1 cellular context compared by ENCODE assay signal in the genomic region with DNA sequence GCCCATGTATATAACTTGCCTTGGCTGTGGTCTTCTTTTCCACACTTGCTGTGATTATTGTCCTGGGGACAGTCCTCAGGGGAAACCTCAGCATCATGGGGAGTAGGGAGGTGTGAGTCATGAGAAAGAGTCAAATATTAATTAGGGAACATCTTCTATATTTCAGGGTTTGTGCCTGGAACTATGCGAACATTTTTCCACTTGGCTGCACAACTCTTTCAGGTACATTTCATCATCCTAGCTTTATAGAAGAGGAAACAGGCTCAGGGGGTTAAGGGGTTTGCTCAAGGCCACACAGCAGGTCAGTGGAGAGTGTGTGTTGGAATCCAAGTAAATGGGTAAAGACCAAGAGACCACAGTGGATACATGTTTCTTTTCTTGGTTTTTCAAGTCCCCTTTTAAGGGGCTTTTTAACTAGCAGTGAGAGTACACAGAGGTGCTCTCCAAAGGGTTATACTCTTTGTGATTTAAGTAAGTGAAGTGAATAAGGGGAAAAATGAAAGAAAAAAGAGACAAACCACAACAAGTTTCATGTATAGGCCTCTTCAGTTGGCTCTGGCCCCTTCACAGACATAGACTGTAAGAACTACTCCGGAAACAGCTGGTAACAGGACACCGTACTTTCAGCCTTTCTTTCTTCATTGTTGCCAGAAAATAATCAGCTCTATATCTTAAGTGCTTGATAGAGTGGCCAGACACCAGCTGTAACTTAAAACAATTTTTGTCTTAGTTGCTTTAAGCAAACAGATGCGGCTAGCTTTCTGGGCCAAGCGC.
A peak's percentile ranks its signal among the peaks of the same experiment; 100 is the strongest.
TF ChIP-seq lines count a peak whose summit lies in the region.

No MANE protein-coding gene starts in this region.

TF ChIP-seq in K562, 482 proteins besides CTCF, POLR2A, EP300 and RAD21 (continued from another document):
- TF ChIP-seq, protein P1, sequence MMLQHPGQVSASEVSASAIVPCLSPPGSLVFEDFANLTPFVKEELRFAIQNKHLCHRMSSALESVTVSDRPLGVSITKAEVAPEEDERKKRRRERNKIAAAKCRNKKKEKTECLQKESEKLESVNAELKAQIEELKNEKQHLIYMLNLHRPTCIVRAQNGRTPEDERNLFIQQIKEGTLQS (IDR thresholded peaks at IDR 0.05) = peak; percentile 75; the same call in 1 of the 2 replicates
- TF ChIP-seq, protein P1 (CRISPR knock-in tag; conservative IDR thresholded peaks at IDR 0.05) = no peak
- TF ChIP-seq KAT2B (IDR thresholded peaks at IDR 0.05; ENCODE audit: low read depth, low read length) = no peak
- TF ChIP-seq, protein P2, sequence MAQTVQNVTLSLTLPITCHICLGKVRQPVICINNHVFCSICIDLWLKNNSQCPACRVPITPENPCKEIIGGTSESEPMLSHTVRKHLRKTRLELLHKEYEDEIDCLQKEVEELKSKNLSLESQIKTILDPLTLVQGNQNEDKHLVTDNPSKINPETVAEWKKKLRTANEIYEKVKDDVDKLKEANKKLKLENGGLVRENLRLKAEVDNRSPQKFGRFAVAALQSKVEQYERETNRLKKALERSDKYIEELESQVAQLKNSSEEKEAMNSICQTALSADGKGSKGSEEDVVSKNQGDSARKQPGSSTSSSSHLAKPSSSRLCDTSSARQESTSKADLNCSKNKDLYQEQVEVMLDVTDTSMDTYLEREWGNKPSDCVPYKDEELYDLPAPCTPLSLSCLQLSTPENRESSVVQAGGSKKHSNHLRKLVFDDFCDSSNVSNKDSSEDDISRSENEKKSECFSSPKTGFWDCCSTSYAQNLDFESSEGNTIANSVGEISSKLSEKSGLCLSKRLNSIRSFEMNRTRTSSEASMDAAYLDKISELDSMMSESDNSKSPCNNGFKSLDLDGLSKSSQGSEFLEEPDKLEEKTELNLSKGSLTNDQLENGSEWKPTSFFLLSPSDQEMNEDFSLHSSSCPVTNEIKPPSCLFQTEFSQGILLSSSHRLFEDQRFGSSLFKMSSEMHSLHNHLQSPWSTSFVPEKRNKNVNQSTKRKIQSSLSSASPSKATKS (CRISPR knock-in tag; IDR thresholded peaks at IDR 0.05) = no peak
- TF ChIP-seq, protein P3, sequence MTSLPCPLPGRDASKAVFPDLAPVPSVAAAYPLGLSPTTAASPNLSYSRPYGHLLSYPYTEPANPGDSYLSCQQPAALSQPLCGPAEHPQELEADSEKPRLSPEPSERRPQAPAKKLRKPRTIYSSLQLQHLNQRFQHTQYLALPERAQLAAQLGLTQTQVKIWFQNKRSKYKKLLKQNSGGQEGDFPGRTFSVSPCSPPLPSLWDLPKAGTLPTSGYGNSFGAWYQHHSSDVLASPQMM (CRISPR knock-in tag; IDR thresholded peaks at IDR 0.05) = no peak
- peak; percentile 83 for TF ChIP-seq ZNF589 (CRISPR knock-in tag; IDR thresholded peaks at IDR 0.05; ENCODE audit: low read depth)
- TF ChIP-seq, protein P4, sequence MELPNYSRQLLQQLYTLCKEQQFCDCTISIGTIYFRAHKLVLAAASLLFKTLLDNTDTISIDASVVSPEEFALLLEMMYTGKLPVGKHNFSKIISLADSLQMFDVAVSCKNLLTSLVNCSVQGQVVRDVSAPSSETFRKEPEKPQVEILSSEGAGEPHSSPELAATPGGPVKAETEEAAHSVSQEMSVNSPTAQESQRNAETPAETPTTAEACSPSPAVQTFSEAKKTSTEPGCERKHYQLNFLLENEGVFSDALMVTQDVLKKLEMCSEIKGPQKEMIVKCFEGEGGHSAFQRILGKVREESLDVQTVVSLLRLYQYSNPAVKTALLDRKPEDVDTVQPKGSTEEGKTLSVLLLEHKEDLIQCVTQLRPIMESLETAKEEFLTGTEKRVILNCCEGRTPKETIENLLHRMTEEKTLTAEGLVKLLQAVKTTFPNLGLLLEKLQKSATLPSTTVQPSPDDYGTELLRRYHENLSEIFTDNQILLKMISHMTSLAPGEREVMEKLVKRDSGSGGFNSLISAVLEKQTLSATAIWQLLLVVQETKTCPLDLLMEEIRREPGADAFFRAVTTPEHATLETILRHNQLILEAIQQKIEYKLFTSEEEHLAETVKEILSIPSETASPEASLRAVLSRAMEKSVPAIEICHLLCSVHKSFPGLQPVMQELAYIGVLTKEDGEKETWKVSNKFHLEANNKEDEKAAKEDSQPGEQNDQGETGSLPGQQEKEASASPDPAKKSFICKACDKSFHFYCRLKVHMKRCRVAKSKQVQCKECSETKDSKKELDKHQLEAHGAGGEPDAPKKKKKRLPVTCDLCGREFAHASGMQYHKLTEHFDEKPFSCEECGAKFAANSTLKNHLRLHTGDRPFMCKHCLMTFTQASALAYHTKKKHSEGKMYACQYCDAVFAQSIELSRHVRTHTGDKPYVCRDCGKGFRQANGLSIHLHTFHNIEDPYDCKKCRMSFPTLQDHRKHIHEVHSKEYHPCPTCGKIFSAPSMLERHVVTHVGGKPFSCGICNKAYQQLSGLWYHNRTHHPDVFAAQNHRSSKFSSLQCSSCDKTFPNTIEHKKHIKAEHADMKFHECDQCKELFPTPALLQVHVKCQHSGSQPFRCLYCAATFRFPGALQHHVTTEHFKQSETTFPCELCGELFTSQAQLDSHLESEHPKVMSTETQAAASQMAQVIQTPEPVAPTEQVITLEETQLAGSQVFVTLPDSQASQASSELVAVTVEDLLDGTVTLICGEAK (IDR thresholded peaks at IDR 0.05) = no peak
- TF ChIP-seq, protein P4 (CRISPR knock-in tag; IDR thresholded peaks at IDR 0.05) = no peak
- peak; percentile 72 for TF ChIP-seq ZNF584 (CRISPR knock-in tag; IDR thresholded peaks at IDR 0.05; ENCODE audit: low read depth)
- TF ChIP-seq, protein P5, sequence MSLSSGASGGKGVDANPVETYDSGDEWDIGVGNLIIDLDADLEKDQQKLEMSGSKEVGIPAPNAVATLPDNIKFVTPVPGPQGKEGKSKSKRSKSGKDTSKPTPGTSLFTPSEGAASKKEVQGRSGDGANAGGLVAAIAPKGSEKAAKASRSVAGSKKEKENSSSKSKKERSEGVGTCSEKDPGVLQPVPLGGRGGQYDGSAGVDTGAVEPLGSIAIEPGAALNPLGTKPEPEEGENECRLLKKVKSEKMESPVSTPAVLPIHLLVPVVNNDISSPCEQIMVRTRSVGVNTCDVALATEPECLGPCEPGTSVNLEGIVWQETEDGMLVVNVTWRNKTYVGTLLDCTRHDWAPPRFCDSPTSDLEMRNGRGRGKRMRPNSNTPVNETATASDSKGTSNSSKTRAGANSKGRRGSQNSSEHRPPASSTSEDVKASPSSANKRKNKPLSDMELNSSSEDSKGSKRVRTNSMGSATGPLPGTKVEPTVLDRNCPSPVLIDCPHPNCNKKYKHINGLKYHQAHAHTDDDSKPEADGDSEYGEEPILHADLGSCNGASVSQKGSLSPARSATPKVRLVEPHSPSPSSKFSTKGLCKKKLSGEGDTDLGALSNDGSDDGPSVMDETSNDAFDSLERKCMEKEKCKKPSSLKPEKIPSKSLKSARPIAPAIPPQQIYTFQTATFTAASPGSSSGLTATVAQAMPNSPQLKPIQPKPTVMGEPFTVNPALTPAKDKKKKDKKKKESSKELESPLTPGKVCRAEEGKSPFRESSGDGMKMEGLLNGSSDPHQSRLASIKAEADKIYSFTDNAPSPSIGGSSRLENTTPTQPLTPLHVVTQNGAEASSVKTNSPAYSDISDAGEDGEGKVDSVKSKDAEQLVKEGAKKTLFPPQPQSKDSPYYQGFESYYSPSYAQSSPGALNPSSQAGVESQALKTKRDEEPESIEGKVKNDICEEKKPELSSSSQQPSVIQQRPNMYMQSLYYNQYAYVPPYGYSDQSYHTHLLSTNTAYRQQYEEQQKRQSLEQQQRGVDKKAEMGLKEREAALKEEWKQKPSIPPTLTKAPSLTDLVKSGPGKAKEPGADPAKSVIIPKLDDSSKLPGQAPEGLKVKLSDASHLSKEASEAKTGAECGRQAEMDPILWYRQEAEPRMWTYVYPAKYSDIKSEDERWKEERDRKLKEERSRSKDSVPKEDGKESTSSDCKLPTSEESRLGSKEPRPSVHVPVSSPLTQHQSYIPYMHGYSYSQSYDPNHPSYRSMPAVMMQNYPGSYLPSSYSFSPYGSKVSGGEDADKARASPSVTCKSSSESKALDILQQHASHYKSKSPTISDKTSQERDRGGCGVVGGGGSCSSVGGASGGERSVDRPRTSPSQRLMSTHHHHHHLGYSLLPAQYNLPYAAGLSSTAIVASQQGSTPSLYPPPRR (CRISPR knock-in tag; IDR thresholded peaks at IDR 0.05; ENCODE audit: borderline replicate concordance) = no peak
- TF ChIP-seq BACH1 (tag; IDR thresholded peaks at IDR 0.05) = peak; percentile 50; the same call in 1 of the 2 replicates
- peak; percentile 7 for TF ChIP-seq ETV1 (tag; conservative IDR thresholded peaks at IDR 0.05; ENCODE audit: low read depth)
- no peak for TF ChIP-seq DACH1 (IDR thresholded peaks at IDR 0.05; ENCODE audit: partially characterized antibody)
- TF ChIP-seq NRF1 (conservative IDR thresholded peaks at IDR 0.05 in 1 of 2, IDR thresholded peaks at IDR 0.05 in 1 of 2) = 0 out of 4 replicates have a peak, but pooled peaks of 1 of the 2 experiments have one; percentile 18
